Comparison of ENCODE assay signal across 8 cellular contexts in the genomic region with DNA sequence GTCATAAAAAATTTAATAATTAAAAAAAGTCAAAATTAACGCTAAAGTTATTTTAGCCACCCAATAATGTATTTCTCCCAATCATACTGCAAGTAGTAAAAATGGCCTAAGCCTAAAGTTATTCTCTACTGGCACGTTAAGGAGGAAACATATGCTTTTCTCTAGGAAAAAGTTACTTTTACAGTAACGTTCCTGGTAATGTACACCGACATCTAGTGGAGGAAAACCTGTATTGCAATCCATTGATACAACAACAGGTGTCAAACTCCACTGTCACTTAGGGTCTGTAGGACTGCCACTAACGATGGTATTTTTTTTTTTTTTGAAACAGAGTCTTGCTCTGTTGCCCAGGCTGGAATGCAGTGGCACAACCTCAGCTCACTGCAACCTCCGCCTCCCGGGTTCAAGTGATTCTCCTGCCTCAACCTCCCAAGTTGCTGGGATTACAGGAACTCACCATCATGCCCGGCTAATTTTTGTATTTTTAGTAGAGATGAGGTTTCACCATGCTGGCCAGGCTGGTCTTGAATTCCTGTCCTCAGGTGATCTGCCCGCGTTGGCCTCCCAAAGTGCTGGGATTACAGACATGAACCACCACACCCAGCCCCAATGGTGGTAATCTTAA. TPM values are rescaled to one million over a fixed set of nuclear protein-coding genes. Genes with fewer than 3 reads are reported as not detected.
DNase-seq lines count a peak whose midpoint lies in the region; ATAC-seq and TF ChIP-seq lines count a peak whose summit lies in the region.
"Not testable (repeated sequence)": the region's sequence is repeated elsewhere in the genome, so short reads cannot be mapped to it uniquely, and the experiment has no call there.

No MANE protein-coding gene starts in this region.

- H3K4me3 ChIP-seq in brain microvascular endothelial cell (ENCODE audit: low read depth, low read length); upper lobe of left lung: not testable (repeated sequence)

- DNase-seq in DMS153 (lab: John Stamatoyannopoulos, UW), result peak; percentile 24
- peak; percentile 13 for DNase-seq in HCEC 1CT
- DNase-seq in NCI-H1694 (lab: John Stamatoyannopoulos, UW), result peak; percentile 28
- peak; percentile 45 for DNase-seq in RWPE1 (ENCODE audit: low spot score)
- DNase-seq in brain microvascular endothelial cell, result peak; percentile 18
- peak; percentile 40 for DNase-seq in glomerular visceral epithelial cell (ENCODE audit: extremely low spot score)
- DNase-seq in naive B cell, result peak; percentile 43
- not testable (repeated sequence) for DNase-seq in upper lobe of left lung

- POLR2A ChIA-PET in RWPE1 (lab: Yijun Ruan, JAX; ENCODE audit: low non-redundant PET), result not testable (repeated sequence)

- H3K9me3 ChIP-seq in upper lobe of left lung, result not testable (repeated sequence)

- TF ChIP-seq POLR2A in upper lobe of left lung (IDR thresholded peaks at IDR 0.05), result not testable (repeated sequence)

- H3K36me3 Mint-ChIP-seq in naive B cell, result not testable (repeated sequence)

- in situ Hi-C loops in brain microvascular endothelial cell (cut with HindIII; ENCODE audit: low pct_ligation_motif_present, low sequenced_read_pairs), result not testable (repeated sequence)

- H3K27me3 Mint-ChIP-seq in naive B cell, result peaks cover 15 to 28% (median 21%) of the 10 kb centered on the region in 3 donors

- CTCF ChIA-PET in RWPE1 (lab: Yijun Ruan, JAX), result interaction anchor here (0.7 to 0.9 kb wide), 3 partner anchors 31 to 206 kb away, joined by 3 to 6 read pairs (median 5); no protein-coding TSS in a partner anchor

- not testable (repeated sequence) for TF ChIP-seq EP300 in upper lobe of left lung (IDR thresholded peaks at IDR 0.05)

- ATAC-seq in naive B cell (ENCODE audit: low read depth in 2 of 2) (peak; percentile 32 to 54), upper lobe of left lung (ENCODE audit: low FRiP score in 2 of 2) (peak in 1 of 2 donors; percentile 49)

- not testable (repeated sequence) for H3K4me1 Mint-ChIP-seq in naive B cell

- TF ChIP-seq CTCF in RWPE1 (conservative IDR thresholded peaks at IDR 0.05; ENCODE audit: low read depth) (peak; percentile 92), brain microvascular endothelial cell (IDR thresholded peaks at IDR 0.05; ENCODE audit: low read depth, low read length, missing control alignments) (peak; percentile 60), upper lobe of left lung (IDR thresholded peaks at IDR 0.05) (peak; percentile 53 to 92 (median 69))

- H3K27me3 ChIP-seq in brain microvascular endothelial cell (replicated peaks); upper lobe of left lung: not testable (repeated sequence)

- H3K4me1 ChIP-seq in upper lobe of left lung, result not testable (repeated sequence)

- WGBS in upper lobe of left lung, 2 donors, result 26 to 28% methylated on average over 10 of the region's 10 CpGs

- H3K9me3 Mint-ChIP-seq in naive B cell, result not testable (repeated sequence)

- not testable (repeated sequence) for H3K27ac Mint-ChIP-seq in naive B cell

- not testable (repeated sequence) for H3K36me3 ChIP-seq in brain microvascular endothelial cell (replicated peaks); upper lobe of left lung

- not testable (repeated sequence) for H3K27ac ChIP-seq in RWPE1, brain microvascular endothelial cell, upper lobe of left lung

- H3K4me3 Mint-ChIP-seq in naive B cell, result not testable (repeated sequence)

RNA-seq across cellular contexts. Expression of a gene that starts 13.5 kb away (rescaled TPM):
- polyA plus RNA-seq in naive B cell (ENCODE audit: low read depth in 6 of 6), result under 1 TPM in 2 of 6 donors, not detected in 4; 0.16 to 0.48 TPM
- 10 to 100 TPM in 4 of 6 donors, 1 to 10 TPM in 2; 3.8 to 55.5 (median 24.9) TPM for total RNA-seq in upper lobe of left lung

RNA-seq across cellular contexts. Expression of a gene that starts 46.0 kb away (rescaled TPM):
- 10 to 100 TPM; 23.7 to 35.7 (median 27.9) TPM for polyA plus RNA-seq in naive B cell (ENCODE audit: low read depth in 6 of 6)
- 10 to 100 TPM in 4 of 6 donors, 1 to 10 TPM in 2; 4.0 to 47.1 (median 16.7) TPM for total RNA-seq in upper lobe of left lung

RNA-seq across cellular contexts. Expression of a gene that starts 47.9 kb away (rescaled TPM):
- not detected for polyA plus RNA-seq in naive B cell (ENCODE audit: low read depth in 6 of 6)
- not detected for total RNA-seq in upper lobe of left lung
